Comparison of ENCODE assay signal across 8 cellular contexts in the genomic region with DNA sequence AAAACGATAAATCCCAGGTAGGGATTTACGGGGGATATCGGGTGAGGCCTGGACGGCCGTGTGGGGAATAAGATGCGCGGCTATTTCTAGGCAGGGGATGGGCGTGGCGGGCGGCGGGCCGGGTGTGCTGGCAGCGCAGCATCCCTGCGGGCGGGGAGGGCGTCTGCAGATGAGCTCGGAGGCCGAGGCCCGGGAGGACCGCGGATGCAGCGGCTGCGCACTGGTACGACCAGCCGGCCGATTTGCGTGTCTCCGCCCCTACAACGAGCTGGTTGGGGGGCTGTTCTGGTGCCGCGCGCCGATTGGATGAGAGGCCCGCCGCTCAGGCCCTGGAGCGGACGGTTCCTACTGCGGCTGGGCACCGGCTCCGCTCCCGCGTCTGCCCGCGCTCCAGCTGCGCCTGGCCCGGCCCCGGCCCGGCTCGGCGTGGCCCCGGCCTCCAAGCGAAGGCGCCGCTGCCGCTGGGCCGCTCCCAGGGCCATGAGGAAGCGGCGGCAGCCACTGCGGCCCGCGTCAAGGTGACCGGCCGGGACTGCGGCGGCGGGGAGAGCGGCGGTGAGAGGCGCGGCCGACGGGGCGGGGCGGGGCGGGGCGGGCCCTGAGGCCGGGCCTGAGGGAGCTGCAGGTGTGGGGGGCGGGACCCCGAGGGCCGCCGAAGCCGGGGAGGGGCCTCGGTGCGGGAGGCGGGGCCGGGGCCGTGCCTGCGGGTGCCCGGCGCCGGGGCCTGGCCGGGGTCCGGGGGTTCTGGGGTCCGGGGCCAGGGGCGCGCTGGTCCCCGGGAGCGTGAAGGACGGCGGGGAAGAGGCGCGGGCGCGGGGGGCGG. TPM values are rescaled to one million over a fixed set of nuclear protein-coding genes. Genes with fewer than 3 reads are reported as not detected.
DNase-seq lines count a peak whose midpoint lies in the region; ATAC-seq and TF ChIP-seq lines count a peak whose summit lies in the region.

A gene with protein sequence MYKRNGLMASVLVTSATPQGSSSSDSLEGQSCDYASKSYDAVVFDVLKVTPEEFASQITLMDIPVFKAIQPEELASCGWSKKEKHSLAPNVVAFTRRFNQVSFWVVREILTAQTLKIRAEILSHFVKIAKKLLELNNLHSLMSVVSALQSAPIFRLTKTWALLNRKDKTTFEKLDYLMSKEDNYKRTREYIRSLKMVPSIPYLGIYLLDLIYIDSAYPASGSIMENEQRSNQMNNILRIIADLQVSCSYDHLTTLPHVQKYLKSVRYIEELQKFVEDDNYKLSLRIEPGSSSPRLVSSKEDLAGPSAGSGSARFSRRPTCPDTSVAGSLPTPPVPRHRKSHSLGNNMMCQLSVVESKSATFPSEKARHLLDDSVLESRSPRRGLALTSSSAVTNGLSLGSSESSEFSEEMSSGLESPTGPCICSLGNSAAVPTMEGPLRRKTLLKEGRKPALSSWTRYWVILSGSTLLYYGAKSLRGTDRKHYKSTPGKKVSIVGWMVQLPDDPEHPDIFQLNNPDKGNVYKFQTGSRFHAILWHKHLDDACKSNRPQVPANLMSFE (plus strand): TSS at position 325 of the 823 bp plus-strand sequence. CDS start 47,508 bp downstream, outside the sequence.

- TF ChIP-seq CTCF in AG04449 (IDR thresholded peaks at IDR 0.05; ENCODE audit: insufficient read depth, low read length, missing control alignments) (no peak), VCaP (conservative IDR thresholded peaks at IDR 0.05) (no peak), breast epithelium (IDR thresholded peaks at IDR 0.05) (no peak)

- peak; percentile 72 for DNase-seq in AG04449 (ENCODE audit: low read depth, low spot score)
- peak; percentile 95 for DNase-seq in NCI-H2196 (lab: John Stamatoyannopoulos, UW; ENCODE audit: unreplicated experiment)
- DNase-seq in breast epithelium (ENCODE audit: low spot score in 2 of 2): peak; percentile 92 to 94

- ATAC-seq in GM18907 (IDR thresholded peaks at IDR 0.05; ENCODE audit: unreplicated experiment) (peak; percentile 95), HG03135 (IDR thresholded peaks at IDR 0.05; ENCODE audit: unreplicated experiment) (peak; percentile 97)

- CTCF ChIA-PET in AG04449 (lab: Yijun Ruan, JAX): interaction anchor here (1.0 to 1.6 kb wide), 5 partner anchors 23 to 286 kb away, joined by 3 to 5 read pairs (median 3); a partner anchor contains a TSS

- peak within 1 kb of the TSS; percentile 77 for H3K4me2 ChIP-seq in skeletal muscle satellite cell (ENCODE audit: low read length)

- H3K27ac ChIP-seq in VCaP: peak within 1 kb of the TSS; percentile 79
- H3K27ac ChIP-seq in breast epithelium: peak within 1 kb of the TSS; percentile 66 to 90

- peak within 1 kb of the TSS; percentile 21 for H3K9ac ChIP-seq in skeletal muscle satellite cell (ENCODE audit: low read depth, low read length)

- intact Hi-C loops in breast epithelium (cut with DNase I; ENCODE audit: low total_unique reads): no loop called here

- POLR2A ChIA-PET in AG04449 (lab: Yijun Ruan, JAX): interaction anchor here (0.6 kb wide), 2 partner anchors 287 to 404 kb away, joined by 3 to 4 read pairs; no protein-coding TSS in a partner anchor

- H3K9me3 ChIP-seq in breast epithelium (no peaks in the 10 kb centered on the region), iPS-18c (ENCODE audit: control insufficient read depth, insufficient read depth, low read length) (no peaks in the 10 kb centered on the region), skeletal muscle satellite cell (replicated peaks; ENCODE audit: low read length) (no peaks in the 10 kb centered on the region)

- H3K4me3 ChIP-seq in AG04449 (ENCODE audit: low read depth, low read length) (peak within 1 kb of the TSS; percentile 53), breast epithelium (peak within 1 kb of the TSS; percentile 43 to 93 (median 66)), iPS-18c (ENCODE audit: insufficient read depth, low read depth, low read length) (peak within 1 kb of the TSS; percentile 64), skeletal muscle satellite cell (ENCODE audit: low read length) (peak within 1 kb of the TSS; percentile 77)

- no peak for TF ChIP-seq POLR2A in breast epithelium (IDR thresholded peaks at IDR 0.05)

- H3K27me3 ChIP-seq in breast epithelium (no peaks in the 10 kb centered on the region), skeletal muscle satellite cell (ENCODE audit: control insufficient read depth, insufficient read depth, low read length) (peaks cover 18% of the 10 kb centered on the region)

- no peaks in the 10 kb centered on the region for H3K36me3 ChIP-seq in breast epithelium
- no peaks in the 10 kb centered on the region for H3K36me3 ChIP-seq in skeletal muscle satellite cell (ENCODE audit: insufficient read depth, low read length)

- H3K4me1 ChIP-seq in breast epithelium: no peaks in the 10 kb centered on the region
- peaks cover 2% of the 10 kb centered on the region for H3K4me1 ChIP-seq in skeletal muscle satellite cell (ENCODE audit: control insufficient read depth, insufficient read depth, low read length)

RNA-seq across cellular contexts. Expression of the gene that starts here (rescaled TPM):
- total RNA-seq in breast epithelium: 10 to 100 TPM in 2 of 3 donors, 1 to 10 TPM in 1; 5.8 to 30.7 (median 15.1) TPM
- total RNA-seq in skeletal muscle satellite cell (2012; rRNA removed): 0.66 and 2.3 TPM in 2 replicates

Comparison
In these comparisons a context has a peak if more than half of its experiments do, and no peak if none do; other contexts are left out.
1. Peak in every context shown above with its lines: DNase-seq, ATAC-seq, H3K4me3 ChIP-seq and H3K27ac ChIP-seq.